In genomic region chr1:116175621-116176020, GRCh38 we compare ENCODE assay signal across 2 cellular contexts.
TF ChIP-seq lines count a peak whose summit lies in the region.

No MANE protein-coding gene starts in this region.

TF ChIP-seq in HepG2, 621 proteins besides CTCF, POLR2A, EP300 and RAD21:
- TF ChIP-seq TEAD3 (CRISPR knock-in tag; optimal IDR thresholded peaks at IDR 0.05; ENCODE audit: borderline replicate concordance) (peak; percentile 17), EZH2 (conservative IDR thresholded peaks at IDR 0.05; ENCODE audit: low read depth, low read length) (no peak)
- TF ChIP-seq, protein P1, sequence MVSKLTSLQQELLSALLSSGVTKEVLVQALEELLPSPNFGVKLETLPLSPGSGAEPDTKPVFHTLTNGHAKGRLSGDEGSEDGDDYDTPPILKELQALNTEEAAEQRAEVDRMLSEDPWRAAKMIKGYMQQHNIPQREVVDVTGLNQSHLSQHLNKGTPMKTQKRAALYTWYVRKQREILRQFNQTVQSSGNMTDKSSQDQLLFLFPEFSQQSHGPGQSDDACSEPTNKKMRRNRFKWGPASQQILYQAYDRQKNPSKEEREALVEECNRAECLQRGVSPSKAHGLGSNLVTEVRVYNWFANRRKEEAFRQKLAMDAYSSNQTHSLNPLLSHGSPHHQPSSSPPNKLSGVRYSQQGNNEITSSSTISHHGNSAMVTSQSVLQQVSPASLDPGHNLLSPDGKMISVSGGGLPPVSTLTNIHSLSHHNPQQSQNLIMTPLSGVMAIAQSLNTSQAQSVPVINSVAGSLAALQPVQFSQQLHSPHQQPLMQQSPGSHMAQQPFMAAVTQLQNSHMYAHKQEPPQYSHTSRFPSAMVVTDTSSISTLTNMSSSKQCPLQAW (CRISPR knock-in tag; IDR thresholded peaks at IDR 0.05) = 0 out of 2 replicates have a peak, but pooled peaks have one; percentile 3

TF ChIP-seq in GM12878, 131 proteins besides CTCF, POLR2A, EP300 and RAD21:
- TF ChIP-seq JUND (IDR thresholded peaks at IDR 0.05; ENCODE audit: low read depth, low read length) (no peak), NKRF (conservative IDR thresholded peaks at IDR 0.05) (no peak), TARDBP (IDR thresholded peaks at IDR 0.05; ENCODE audit: borderline replicate concordance) (no peak), HDGF (IDR thresholded peaks at IDR 0.05) (no peak)
